In genomic region chr16:4376820-4377572, GRCh38 we compare ENCODE assay signal across 11 cellular contexts. TPM values are rescaled to one million over a fixed set of nuclear protein-coding genes. Genes with fewer than 3 reads are reported as not detected.
DNase-seq lines count a peak whose midpoint lies in the region; ATAC-seq and TF ChIP-seq lines count a peak whose summit lies in the region.
"Had no signal": no experiment of that assay in that cellular context is flagged by ENCODE, and none has a peak within 500 bp of the region (broad histone marks: within the 10 kb centered on the region; RNA-seq: fewer than 3 reads in every experiment).

No MANE protein-coding gene starts in this region.

- peak overlapping the region; percentile 66 for H3K4me2 ChIP-seq in hepatocyte
- H3K4me2 ChIP-seq in smooth muscle cell: no peak overlapping the region

- no peaks in the 10 kb centered on the region for H3K27me3 Mint-ChIP-seq in activated T-helper 17 cell treated with anti-CD3 and anti-CD28 coated beads, Interleukin-2, amount 50 U/mL, for 72 hours
- no peaks in the 10 kb centered on the region for H3K27me3 Mint-ChIP-seq in activated T-cell treated with anti-CD3 and anti-CD28 coated beads, Interleukin-2, amount 50 U/mL, for 72 hours (ENCODE audit: low read depth)

- TF ChIP-seq CTCF in hepatocyte (IDR thresholded peaks at IDR 0.05; ENCODE audit: poor library complexity): no peak
- TF ChIP-seq CTCF in smooth muscle cell (IDR thresholded peaks at IDR 0.05; ENCODE audit: borderline replicate concordance, insufficient read depth, poor library complexity, severe bottlenecking): no peak

- H3K36me3 ChIP-seq in hepatocyte (replicated peaks; ENCODE audit: insufficient read depth, low read depth) (no peaks in the 10 kb centered on the region), smooth muscle cell (ENCODE audit: low read depth) (no peaks in the 10 kb centered on the region)

- H3K4me3 ChIP-seq in hepatocyte: no peak overlapping the region
- no peak overlapping the region for H3K4me3 ChIP-seq in smooth muscle cell

- H3K27ac ChIP-seq in hepatocyte (peak overlapping the region; percentile 95), smooth muscle cell (ENCODE audit: low read depth) (peak overlapping the region; percentile 11)

- no peak overlapping the region for H2AFZ ChIP-seq in hepatocyte
- no peak overlapping the region for H2AFZ ChIP-seq in smooth muscle cell (ENCODE audit: low read depth)

- H3K27me3 ChIP-seq in hepatocyte (no peaks in the 10 kb centered on the region), smooth muscle cell (ENCODE audit: low read depth) (no peaks in the 10 kb centered on the region)

- H3K9me2 ChIP-seq in hepatocyte (replicated peaks; ENCODE audit: insufficient read depth): no peaks in the 10 kb centered on the region

- no peak overlapping the region for H3K9ac ChIP-seq in smooth muscle cell (ENCODE audit: low read depth)

- H3K9me3 Mint-ChIP-seq in activated T-helper 17 cell treated with anti-CD3 and anti-CD28 coated beads, Interleukin-2, amount 50 U/mL, for 72 hours: no peaks in the 10 kb centered on the region
- H3K9me3 Mint-ChIP-seq in activated T-cell treated with anti-CD3 and anti-CD28 coated beads, Interleukin-2, amount 50 U/mL, for 72 hours: no peaks in the 10 kb centered on the region

- peak; percentile 45 for DNase-seq in Daoy (ENCODE audit: low read depth)
- no peak for DNase-seq in hepatocyte (ENCODE audit: low spot score)
- no peak for DNase-seq in smooth muscle cell (lab: John Stamatoyannopoulos, UW; ENCODE audit: unreplicated experiment)
- DNase-seq in NK-92 (lab: John Stamatoyannopoulos, UW; ENCODE audit: unreplicated experiment): no peak
- no peak for DNase-seq in activated T-cell treated with anti-CD3 and anti-CD28 coated beads, Interleukin-2, amount 50 U/mL, for 72 hours
- DNase-seq: COR-L47, NCI-H524 treated with DMSO at 0.1 percent for 48 hours, T-helper 2 cell had no signal

- peaks cover 44% of the 10 kb centered on the region for H4K20me1 ChIP-seq in hepatocyte (ENCODE audit: insufficient read depth, poor library complexity, severe bottlenecking)
- peaks cover 100% of the 10 kb centered on the region for H4K20me1 ChIP-seq in smooth muscle cell (ENCODE audit: low read depth)

- H3K79me2 ChIP-seq in hepatocyte: peaks cover 59% of the 10 kb centered on the region
- H3K79me2 ChIP-seq in smooth muscle cell (ENCODE audit: low read depth): peaks cover 69% of the 10 kb centered on the region

- H3K4me3 Mint-ChIP-seq in activated T-helper 17 cell treated with anti-CD3 and anti-CD28 coated beads, Interleukin-2, amount 50 U/mL, for 72 hours: no peak overlapping the region
- H3K4me3 Mint-ChIP-seq in activated T-cell treated with anti-CD3 and anti-CD28 coated beads, Interleukin-2, amount 50 U/mL, for 72 hours: no peak overlapping the region

- no peaks in the 10 kb centered on the region for H3K4me1 Mint-ChIP-seq in activated T-helper 17 cell treated with anti-CD3 and anti-CD28 coated beads, Interleukin-2, amount 50 U/mL, for 72 hours
- peaks cover 7% of the 10 kb centered on the region for H3K4me1 Mint-ChIP-seq in activated T-cell treated with anti-CD3 and anti-CD28 coated beads, Interleukin-2, amount 50 U/mL, for 72 hours (ENCODE audit: low read depth)

- H3K4me1 ChIP-seq in hepatocyte (ENCODE audit: insufficient read depth): peaks cover 49% of the 10 kb centered on the region
- H3K4me1 ChIP-seq in smooth muscle cell (ENCODE audit: low read depth): peaks cover 25% of the 10 kb centered on the region

- no peak for ATAC-seq in activated T-helper 17 cell treated with anti-CD3 and anti-CD28 coated beads, Interleukin-2, amount 50 U/mL, for 72 hours (replicated peaks)
- ATAC-seq in GM21576 (IDR thresholded peaks at IDR 0.05; ENCODE audit: unreplicated experiment) (no peak), HG02759 (IDR thresholded peaks at IDR 0.05; ENCODE audit: unreplicated experiment) (no peak)
- no peak for ATAC-seq in activated T-cell treated with anti-CD3 and anti-CD28 coated beads, Interleukin-2, amount 50 U/mL, for 72 hours (replicated peaks in 1 of 2)

- WGBS in hepatocyte (ENCODE audit: low lambda C conversion rate, missing lambda C conversion rate): 63% methylated on average over 25 of the region's 28 CpGs
- WGBS in smooth muscle cell (ENCODE audit: low lambda C conversion rate): 74% methylated on average over 26 of the region's 28 CpGs

- peaks cover 5% of the 10 kb centered on the region for H3K36me3 Mint-ChIP-seq in activated T-helper 17 cell treated with anti-CD3 and anti-CD28 coated beads, Interleukin-2, amount 50 U/mL, for 72 hours (ENCODE audit: low read depth)
- no peaks in the 10 kb centered on the region for H3K36me3 Mint-ChIP-seq in activated T-cell treated with anti-CD3 and anti-CD28 coated beads, Interleukin-2, amount 50 U/mL, for 72 hours (ENCODE audit: insufficient read depth in 2 of 2)

- no peaks in the 10 kb centered on the region for H3K9me3 ChIP-seq in hepatocyte (ENCODE audit: low read depth)
- no peaks in the 10 kb centered on the region for H3K9me3 ChIP-seq in smooth muscle cell (replicated peaks; ENCODE audit: low read depth)

- H3K27ac Mint-ChIP-seq in activated T-helper 17 cell treated with anti-CD3 and anti-CD28 coated beads, Interleukin-2, amount 50 U/mL, for 72 hours: peak overlapping the region; percentile 83
- H3K27ac Mint-ChIP-seq in activated T-cell treated with anti-CD3 and anti-CD28 coated beads, Interleukin-2, amount 50 U/mL, for 72 hours: no peak overlapping the region

- no peaks in the 10 kb centered on the region for H3F3A ChIP-seq in smooth muscle cell (ENCODE audit: low read depth)

RNA-seq across cellular contexts. Expression of gene VASN, which starts 5.3 kb away (rescaled TPM):
- 22.1 and 25.1 TPM in 2 replicates for total RNA-seq in Daoy (2014; rRNA removed; shearing (Covaris generic))
- under 1 TPM; 0.11 to 0.29 TPM for total RNA-seq in activated T-helper 17 cell treated with anti-CD3 and anti-CD28 coated beads, Interleukin-2, amount 50 U/mL, for 72 hours
- total RNA-seq in hepatocyte (10.0 and 12.1 TPM in 2 replicates), smooth muscle cell (23.8 and 30.0 TPM in 2 replicates)
- polyA plus RNA-seq in hepatocyte (55.9 and 64.2 TPM in 2 replicates), smooth muscle cell (127 and 150 TPM in 2 replicates)
- total RNA-seq in activated T-cell treated with anti-CD3 and anti-CD28 coated beads, Interleukin-2, amount 50 U/mL, for 72 hours: not detected

RNA-seq across cellular contexts. Expression of gene PAM16, which starts 25.9 kb away (rescaled TPM):
- total RNA-seq in Daoy (2014; rRNA removed; shearing (Covaris generic)): 34.1 and 71.8 TPM in 2 replicates
- total RNA-seq in activated T-helper 17 cell treated with anti-CD3 and anti-CD28 coated beads, Interleukin-2, amount 50 U/mL, for 72 hours: 10 to 100 TPM; 40.4 to 74.7 TPM
- 33.0 and 35.0 TPM in 2 replicates for total RNA-seq in hepatocyte
- polyA plus RNA-seq in hepatocyte: 57.7 and 70.4 TPM in 2 replicates
- total RNA-seq in smooth muscle cell: 18.4 and 29.6 TPM in 2 replicates
- 47.7 and 52.2 TPM in 2 replicates for polyA plus RNA-seq in smooth muscle cell
- 10 to 100 TPM; 46.6 to 48.2 TPM for total RNA-seq in activated T-cell treated with anti-CD3 and anti-CD28 coated beads, Interleukin-2, amount 50 U/mL, for 72 hours

RNA-seq across cellular contexts. Expression of gene CORO7, which starts 39.4 kb away (rescaled TPM):
- total RNA-seq in Daoy (2014; rRNA removed; shearing (Covaris generic)): 7.0 and 11.3 TPM in 2 replicates
- total RNA-seq in activated T-helper 17 cell treated with anti-CD3 and anti-CD28 coated beads, Interleukin-2, amount 50 U/mL, for 72 hours: 100 to 1,000 TPM in 1 of 2 donors, 10 to 100 TPM in 1; 82.6 to 114 TPM
- total RNA-seq in hepatocyte (13.9 and 18.2 TPM in 2 replicates), smooth muscle cell (6.7 and 14.4 TPM in 2 replicates)
- polyA plus RNA-seq in hepatocyte (33.3 and 34.4 TPM in 2 replicates), smooth muscle cell (12.7 and 18.9 TPM in 2 replicates)
- total RNA-seq in activated T-cell treated with anti-CD3 and anti-CD28 coated beads, Interleukin-2, amount 50 U/mL, for 72 hours: 100 to 1,000 TPM in 1 of 2 donors, 10 to 100 TPM in 1; 88.6 to 105 TPM

RNA-seq across cellular contexts. Expression of gene DNAJA3, which starts 48.7 kb away (rescaled TPM):
- 54.8 and 73.9 TPM in 2 replicates for total RNA-seq in Daoy (2014; rRNA removed; shearing (Covaris generic))
- 10 to 100 TPM; 50.3 to 81.1 TPM for total RNA-seq in activated T-helper 17 cell treated with anti-CD3 and anti-CD28 coated beads, Interleukin-2, amount 50 U/mL, for 72 hours
- total RNA-seq in hepatocyte (55.3 and 59.2 TPM in 2 replicates), smooth muscle cell (40.0 and 42.6 TPM in 2 replicates)
- polyA plus RNA-seq in hepatocyte (51.2 and 58.8 TPM in 2 replicates), smooth muscle cell (42.7 and 46.5 TPM in 2 replicates)
- 10 to 100 TPM; 83.6 to 98.7 TPM for total RNA-seq in activated T-cell treated with anti-CD3 and anti-CD28 coated beads, Interleukin-2, amount 50 U/mL, for 72 hours
